7 cellular contexts compared by ENCODE assay signal in the genomic region with DNA sequence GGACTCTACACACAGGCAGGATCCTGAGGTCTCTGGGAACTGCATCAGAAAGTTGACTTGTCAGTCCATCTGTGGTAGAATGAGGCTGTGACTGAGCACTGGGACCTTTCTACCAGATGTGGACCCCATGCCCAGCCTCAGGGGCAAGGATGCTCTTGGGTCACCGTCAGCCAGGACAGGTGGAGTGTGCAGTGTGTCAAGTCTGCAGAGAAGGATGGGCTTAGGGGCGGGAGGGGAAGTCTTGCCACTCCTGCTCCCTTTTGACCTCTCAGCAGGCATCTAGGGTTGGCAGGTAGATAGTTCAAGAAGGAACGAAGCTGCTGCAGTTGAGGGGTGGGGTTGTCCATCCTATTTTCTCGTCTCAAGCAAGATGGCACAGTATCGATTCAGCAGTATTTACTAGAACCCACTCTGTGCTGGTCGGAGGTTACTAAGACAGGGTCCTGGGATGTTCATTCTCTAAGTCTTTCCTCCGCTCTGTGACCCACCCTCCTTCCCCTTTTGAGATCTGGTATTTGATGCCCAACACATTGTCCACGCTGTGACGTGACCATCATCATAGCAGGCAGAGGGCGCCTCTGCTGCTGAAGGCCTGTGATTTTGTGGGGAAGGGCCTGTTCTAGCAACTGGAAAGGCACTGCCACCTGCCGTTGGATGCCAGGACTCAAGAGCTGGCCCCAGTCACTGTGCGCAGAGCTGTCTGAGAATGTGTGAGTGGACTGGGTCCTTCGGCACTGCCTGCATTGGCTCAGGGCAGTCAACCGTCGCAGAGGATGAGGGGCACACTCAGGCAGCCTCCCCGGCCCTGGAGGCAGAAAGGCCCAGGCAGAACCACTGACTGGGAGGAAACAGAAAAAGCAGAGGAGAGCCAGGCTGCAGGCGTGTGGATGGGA. TPM values are rescaled to one million over a fixed set of nuclear protein-coding genes. Genes with fewer than 3 reads are reported as not detected.
DNase-seq lines count a peak whose midpoint lies in the region; ATAC-seq, FAIRE-seq and TF ChIP-seq lines count a peak whose summit lies in the region.

No MANE protein-coding gene starts in this region.

- H3K4me1 Mint-ChIP-seq in stimulated activated naive CD8-positive, alpha-beta T cell treated with anti-CD3 and anti-CD28 coated beads, Interleukin-15, Interleukin-2, amounts not matched to agents 100 ng/mL and 50 ng/mL, for 24 hours (ENCODE audit: low read depth) = peaks cover 66% of the 10 kb centered on the region

- peak; percentile 83 for TF ChIP-seq CTCF in bronchial epithelial cell (IDR thresholded peaks at IDR 0.05; ENCODE audit: insufficient read depth, low read length, severe bottlenecking)
- TF ChIP-seq CTCF in kidney (IDR thresholded peaks at IDR 0.05; ENCODE audit: borderline replicate concordance, extremely low read depth, insufficient read depth) = peak; percentile 70

- H3K4me3 ChIP-seq in bronchial epithelial cell (ENCODE audit: low read depth, low read length) (no peak overlapping the region), kidney (ENCODE audit: low read length in 2 of 2) (no peak overlapping the region)

- H3K9me3 Mint-ChIP-seq in stimulated activated naive CD8-positive, alpha-beta T cell treated with anti-CD3 and anti-CD28 coated beads, Interleukin-15, Interleukin-2, amounts not matched to agents 100 ng/mL and 50 ng/mL, for 24 hours = no peaks in the 10 kb centered on the region

- FAIRE-seq in bronchial epithelial cell (lab: Jason Lieb, UNC) = peak; percentile 75
- no peak for FAIRE-seq in kidney (lab: Jason Lieb, UNC)

- no peak overlapping the region for H3K27ac ChIP-seq in kidney (ENCODE audit: low read depth in 2 of 2, low read length in 2 of 2)

- H3K27me3 ChIP-seq in bronchial epithelial cell (ENCODE audit: control insufficient read depth, insufficient read depth, low read length) = no peaks in the 10 kb centered on the region

- peaks cover 59% of the 10 kb centered on the region for H3K36me3 Mint-ChIP-seq in stimulated activated naive CD8-positive, alpha-beta T cell treated with anti-CD3 and anti-CD28 coated beads, Interleukin-15, Interleukin-2, amounts not matched to agents 100 ng/mL and 50 ng/mL, for 24 hours (ENCODE audit: low read depth)

- peaks cover 37% of the 10 kb centered on the region for H3K36me3 ChIP-seq in bronchial epithelial cell (ENCODE audit: control insufficient read depth, insufficient read depth, low read length)
- peaks cover 29 to 42% of the 10 kb centered on the region in 2 donors for H3K36me3 ChIP-seq in kidney (ENCODE audit: control insufficient read depth in 1 of 2, insufficient read depth in 2 of 2, low read length in 2 of 2)

- peak; percentile 49 for DNase-seq in GF-D8 (lab: John Stamatoyannopoulos, UW)
- DNase-seq in NCI-H1092 (lab: John Stamatoyannopoulos, UW) = peak; percentile 61
- DNase-seq in SK-N-DZ (ENCODE audit: low spot score) = peak; percentile 82
- peak; percentile 68 for DNase-seq in bronchial epithelial cell (ENCODE audit: low read depth)
- DNase-seq in kidney = no peak

- H3K27me3 Mint-ChIP-seq in stimulated activated naive CD8-positive, alpha-beta T cell treated with anti-CD3 and anti-CD28 coated beads, Interleukin-15, Interleukin-2, amounts not matched to agents 100 ng/mL and 50 ng/mL, for 24 hours = no peaks in the 10 kb centered on the region

- intact Hi-C loops in kidney (cut with DNase I) = no loop called here

- H3K4me1 ChIP-seq in kidney (ENCODE audit: control insufficient read depth in 1 of 2, insufficient read depth in 1 of 2, low read depth in 1 of 2, low read length in 2 of 2) = peaks cover 0 to 6% of the 10 kb centered on the region in 2 donors

- H3K9ac ChIP-seq in kidney (ENCODE audit: low read length in 2 of 2) = no peak overlapping the region

- no peaks in the 10 kb centered on the region for H3K9me3 ChIP-seq in kidney (ENCODE audit: control insufficient read depth in 1 of 2, low read length in 2 of 2)

- ATAC-seq in GM21423 (IDR thresholded peaks at IDR 0.05; ENCODE audit: unreplicated experiment) = no peak

- H3K4me3 Mint-ChIP-seq in stimulated activated naive CD8-positive, alpha-beta T cell treated with anti-CD3 and anti-CD28 coated beads, Interleukin-15, Interleukin-2, amounts not matched to agents 100 ng/mL and 50 ng/mL, for 24 hours = peak overlapping the region; percentile 61

- peak overlapping the region; percentile 96 for H3K27ac Mint-ChIP-seq in stimulated activated naive CD8-positive, alpha-beta T cell treated with anti-CD3 and anti-CD28 coated beads, Interleukin-15, Interleukin-2, amounts not matched to agents 100 ng/mL and 50 ng/mL, for 24 hours

RNA-seq across cellular contexts. Expression of a gene that starts 23.2 kb away (rescaled TPM):
- 42.3 and 48.9 TPM in 2 replicates for polyA plus RNA-seq in SK-N-DZ (2014; cell fraction: cytosol; rRNA removed)
- 56.0 and 90.3 TPM in 2 replicates for polyA plus RNA-seq in SK-N-DZ (2014; cell fraction: nucleus; rRNA removed)
- 178 and 202 TPM in 2 replicates for total RNA-seq in bronchial epithelial cell
- total RNA-seq in kidney = 93.6 TPM
- polyA plus RNA-seq in kidney (ENCODE audit: insufficient read depth, low read depth, low replicate concordance) = 73.0 TPM

RNA-seq across cellular contexts. Expression of a gene that starts 31.1 kb away (rescaled TPM):
- 21.7 and 23.4 TPM in 2 replicates for polyA plus RNA-seq in SK-N-DZ (2014; cell fraction: cytosol; rRNA removed)
- polyA plus RNA-seq in SK-N-DZ (2014; cell fraction: nucleus; rRNA removed) = 17.1 and 23.5 TPM in 2 replicates
- total RNA-seq in bronchial epithelial cell = 30.0 and 35.8 TPM in 2 replicates
- total RNA-seq in kidney = 26.2 TPM
- 19.5 TPM for polyA plus RNA-seq in kidney (ENCODE audit: insufficient read depth, low read depth, low replicate concordance)

RNA-seq across cellular contexts. Expression of a gene that starts 50.7 kb away (rescaled TPM):
- polyA plus RNA-seq in SK-N-DZ (2014; cell fraction: cytosol; rRNA removed) = 19.6 and 25.6 TPM in 2 replicates
- polyA plus RNA-seq in SK-N-DZ (2014; cell fraction: nucleus; rRNA removed) = 10.6 and 16.7 TPM in 2 replicates
- total RNA-seq in bronchial epithelial cell (432 and 548 TPM in 2 replicates), kidney (11.6 TPM)
- polyA plus RNA-seq in kidney (ENCODE audit: insufficient read depth, low read depth, low replicate concordance) = 4.3 TPM

Comparison
In these comparisons a context has a peak if more than half of its experiments do, and no peak if none do; other contexts are left out.
1. RNA of a gene that starts 50.7 kb away (total RNA-seq): 432 to 548 TPM in bronchial epithelial cell; 11.6 TPM in kidney (single experiment); every median in the first group is over 10 times any median in the second.